Comparison of ENCODE assay signal across 14 cellular contexts in genomic region chr12:130073721-130074120, GRCh38.
DNase-seq lines count a peak whose midpoint lies in the region; ATAC-seq and TF ChIP-seq lines count a peak whose summit lies in the region.
"Had no signal": no experiment of that assay in that cellular context is flagged by ENCODE, and none has a peak within 500 bp of the region (broad histone marks: within the 10 kb centered on the region; RNA-seq: fewer than 3 reads in every experiment).

No MANE protein-coding gene starts in this region.

- H3K4me1 ChIP-seq in foreskin keratinocyte (no peaks in the 10 kb centered on the region), suprapubic skin (peaks cover 36% of the 10 kb centered on the region)
- H3K4me1 ChIP-seq: HAP-1 had no signal

- no peak for TF ChIP-seq POLR2A in suprapubic skin (IDR thresholded peaks at IDR 0.05)

- TF ChIP-seq CTCF in foreskin keratinocyte (conservative IDR thresholded peaks at IDR 0.05) (no peak), suprapubic skin (IDR thresholded peaks at IDR 0.05) (no peak)

- H3K27ac ChIP-seq in epithelial cell of prostate (no peak overlapping the region), foreskin keratinocyte (no peak overlapping the region), suprapubic skin (peak overlapping the region; percentile 30)

- WGBS in suprapubic skin: 40% methylated on average over 3 of the region's 3 CpGs

- H3K9me3 ChIP-seq in MG63 (no peaks in the 10 kb centered on the region), suprapubic skin (no peaks in the 10 kb centered on the region)
- H3K9me3 ChIP-seq: HAP-1 had no signal

- peak; percentile 39 for DNase-seq in MG63
- DNase-seq in epithelial cell of prostate (ENCODE audit: low read depth, low spot score): peak; percentile 72
- DNase-seq in foreskin keratinocyte: peak in 1 of 2 donors; percentile 70
- DNase-seq in suprapubic skin (ENCODE audit: low spot score in 2 of 2): no peak
- DNase-seq in NCI-H187 (lab: John Stamatoyannopoulos, UW): no peak
- DNase-seq in activated CD4-positive, CD25-positive, alpha-beta regulatory T cell (lab: John Stamatoyannopoulos, UW): no peak
- no peak for DNase-seq in NCI-H2196 (lab: John Stamatoyannopoulos, UW; ENCODE audit: unreplicated experiment)
- DNase-seq: ACHN; C1 segment of cervical spinal cord; CD4-positive, alpha-beta T cell; DMS79 treated with DMSO at 0.1 percent for 48 hours; EL had no signal

- TF ChIP-seq EP300 in suprapubic skin (IDR thresholded peaks at IDR 0.05): no peak

- no peaks in the 10 kb centered on the region for H3K36me3 ChIP-seq in MG63
- no peaks in the 10 kb centered on the region for H3K36me3 ChIP-seq in suprapubic skin
- H3K36me3 ChIP-seq: HAP-1 had no signal

- no peak overlapping the region for H3K4me3 ChIP-seq in MG63
- no peak overlapping the region for H3K4me3 ChIP-seq in suprapubic skin
- H3K4me3 ChIP-seq: HAP-1 had no signal

- H3K27me3 ChIP-seq in MG63 (no peaks in the 10 kb centered on the region), foreskin keratinocyte (no peaks in the 10 kb centered on the region), suprapubic skin (no peaks in the 10 kb centered on the region)

- ATAC-seq in foreskin keratinocyte: peak; percentile 86
- ATAC-seq: HepG2 had no signal

Comparison
In these comparisons a context has a peak if more than half of its experiments do, and no peak if none do; other contexts are left out.
1. DNase-seq: peak in MG63 (single experiment) and epithelial cell of prostate (single experiment); none in suprapubic skin (0 of 2), NCI-H187 (0 of 2), activated CD4-positive, CD25-positive, alpha-beta regulatory T cell (0 of 4) and NCI-H2196 (single experiment).